Comparison of ENCODE assay signal across 17 cellular contexts in genomic region chr6:10382728-10383127, GRCh38. TPM values are rescaled to one million over a fixed set of nuclear protein-coding genes. Genes with fewer than 3 reads are reported as not detected.
DNase-seq lines count a peak whose midpoint lies in the region; ATAC-seq, FAIRE-seq and TF ChIP-seq lines count a peak whose summit lies in the region.
"Had no signal": no experiment of that assay in that cellular context is flagged by ENCODE, and none has a peak within 500 bp of the region (broad histone marks: within the 10 kb centered on the region; RNA-seq: fewer than 3 reads in every experiment).

No MANE protein-coding gene starts in this region.

- no peaks in the 10 kb centered on the region for H3K9me2 ChIP-seq in HCT116 (ENCODE audit: insufficient read depth)

- H4K20me1 ChIP-seq in HCT116 (ENCODE audit: insufficient read depth) (no peaks in the 10 kb centered on the region), H1 (replicated peaks in 1 of 2; ENCODE audit: control insufficient read depth in 1 of 2, insufficient read depth in 2 of 2, low read length in 2 of 2) (peaks cover 7 to 13% of the 10 kb centered on the region in 2 experiments)

- H3K4me2 ChIP-seq in HCT116 (ENCODE audit: low read length) (peak overlapping the region; percentile 88), H1 (ENCODE audit: insufficient read depth in 1 of 2, low read depth in 2 of 2, low read length in 2 of 2) (peak overlapping the region in 1 of 2 experiments; percentile 83; a peak in 3 of 4 replicates), neuronal stem cell (ENCODE audit: insufficient read depth, low read length, poor library complexity, severe bottlenecking) (peak overlapping the region; percentile 21)

- no peaks in the 10 kb centered on the region for H3K79me2 ChIP-seq in HCT116 (ENCODE audit: insufficient read depth, low read length)
- no peaks in the 10 kb centered on the region for H3K79me2 ChIP-seq in H1 (ENCODE audit: control insufficient read depth in 1 of 2, insufficient read depth in 2 of 2, low read length in 2 of 2)

- no peaks in the 10 kb centered on the region for H3K9me3 ChIP-seq in HCT116 (ENCODE audit: control insufficient read depth in 1 of 2, insufficient read depth in 1 of 2, low read depth in 1 of 2, low read length in 2 of 2)
- no peaks in the 10 kb centered on the region for H3K9me3 ChIP-seq in H1 (ENCODE audit: insufficient read depth in 2 of 2, low read depth in 1 of 2, low read length in 1 of 2)
- peaks cover 0 to 3% of the 10 kb centered on the region in 2 donors for H3K9me3 ChIP-seq in neuronal stem cell (replicated peaks in 1 of 2; ENCODE audit: control insufficient read depth in 2 of 2, insufficient read depth in 1 of 2, low read depth in 1 of 2, low read length in 2 of 2)
- H3K9me3 ChIP-seq in lower lobe of right lung, result no peaks in the 10 kb centered on the region
- H3K9me3 ChIP-seq: neutrophil, right atrium auricular region, SJCRH30 had no signal

- peak overlapping the region; percentile 10 for H3K27ac Mint-ChIP-seq in activated CD8-positive, alpha-beta memory T cell treated with anti-CD3 and anti-CD28 coated beads, Interleukin-2, amount 10 ng/mL, durations not matched to agents 7 days and 5 days
- H3K27ac Mint-ChIP-seq: immature natural killer cell had no signal

- intact Hi-C loops in HCT116 (cut with micrococcal nuclease), result no loop called here
- intact Hi-C loops in lower lobe of right lung (cut with DNase I), result no loop called here

- H3K23ac ChIP-seq in H1 (ENCODE audit: insufficient read length) (no peak overlapping the region), neuronal stem cell (ENCODE audit: low read depth, low read length, poor library complexity) (no peak overlapping the region)

- H2AFZ ChIP-seq in HCT116 (ENCODE audit: low read depth, low read length, poor library complexity, severe bottlenecking), result peak overlapping the region; percentile 95
- H2AFZ ChIP-seq in H1 (ENCODE audit: low read length), result no peak overlapping the region
- H2AFZ ChIP-seq in neuronal stem cell (ENCODE audit: low read length), result peak overlapping the region; percentile 53

- no peak for TF ChIP-seq EP300 in H1 (IDR thresholded peaks at IDR 0.05; ENCODE audit: borderline replicate concordance in 1 of 2, low read depth in 2 of 2, low read length in 2 of 2)

- no peaks in the 10 kb centered on the region for H3K36me3 ChIP-seq in HCT116 (ENCODE audit: control insufficient read depth in 1 of 2, insufficient read depth in 2 of 2, low read length in 2 of 2)
- peaks cover 0 to 4% (median 0%) of the 10 kb centered on the region in 4 experiments; a peak in 1 of 8 replicates for H3K36me3 ChIP-seq in H1 (ENCODE audit: control insufficient read depth in 2 of 4, insufficient read depth in 4 of 4, low read length in 3 of 4)
- no peaks in the 10 kb centered on the region for H3K36me3 ChIP-seq in neuronal stem cell (replicated peaks in 1 of 2; ENCODE audit: control insufficient read depth in 2 of 2, insufficient read depth in 2 of 2, low read length in 2 of 2)
- H3K36me3 ChIP-seq in lower lobe of right lung, result no peaks in the 10 kb centered on the region
- H3K36me3 ChIP-seq: gastroesophageal sphincter, neutrophil, right atrium auricular region, SJCRH30 had no signal

- H3K18ac ChIP-seq in H1 (ENCODE audit: extremely low read depth, low read length) (no peak overlapping the region), neuronal stem cell (ENCODE audit: low read length) (no peak overlapping the region)

- H3K36me3 Mint-ChIP-seq in activated CD8-positive, alpha-beta memory T cell treated with anti-CD3 and anti-CD28 coated beads, Interleukin-2, amount 10 ng/mL, durations not matched to agents 7 days and 5 days, result peaks cover 14% of the 10 kb centered on the region

- no peak overlapping the region for H2BK12ac ChIP-seq in H1 (ENCODE audit: low read depth, low read length)
- no peak overlapping the region for H2BK12ac ChIP-seq in neuronal stem cell (ENCODE audit: low read length)

- H2BK20ac ChIP-seq in H1 (ENCODE audit: low read length), result no peak overlapping the region

- H3K23me2 ChIP-seq in H1 (ENCODE audit: low read depth, low read length), result no peaks in the 10 kb centered on the region; the same call in 1 of the 2 replicates

- H3K4me3 Mint-ChIP-seq in activated CD8-positive, alpha-beta memory T cell treated with anti-CD3 and anti-CD28 coated beads, Interleukin-2, amount 10 ng/mL, durations not matched to agents 7 days and 5 days, result no peak overlapping the region

- BruUV-seq in HCT116 (replicated peaks; lab: Mats Ljungman, UMichigan), result no TSS peak

- H2BK120ac ChIP-seq in H1 (replicated peaks; ENCODE audit: low read depth, low read length) (no peak overlapping the region), neuronal stem cell (ENCODE audit: low read depth, low read length) (no peak overlapping the region)

- CTCF ChIA-PET in activated CD8-positive, alpha-beta memory T cell treated with anti-CD3 and anti-CD28 coated beads, Interleukin-2, amount 10 ng/mL, durations not matched to agents 7 days and 5 days (lab: Charles Lee), result no interaction called here
- CTCF ChIA-PET in HCT116 (lab: Charles Lee) (no interaction called here), H1 (lab: Charles Lee; ENCODE audit: partially characterized antibody) (interaction anchor here (0.6 to 17.2 kb wide), 9 partner anchors 11 to 732 kb away, joined by 3 to 365 read pairs (median 3); partner anchors contain the start of gene TFAP2A)

- H4K8ac ChIP-seq in H1 (ENCODE audit: extremely low read depth, insufficient read depth, low read length), result no peak overlapping the region
- H4K8ac ChIP-seq in neuronal stem cell (ENCODE audit: low read depth, low read length), result no peak overlapping the region

- H2AK5ac ChIP-seq in H1 (ENCODE audit: low read depth, low read length), result no peak overlapping the region
- no peak overlapping the region for H2AK5ac ChIP-seq in neuronal stem cell (ENCODE audit: low read depth, low read length)

- TF ChIP-seq POLR2A in HCT116 (IDR thresholded peaks at IDR 0.05; ENCODE audit: borderline replicate concordance, extremely low read depth, insufficient read depth, insufficient read length) (no peak), H1 (IDR thresholded peaks at IDR 0.05; ENCODE audit: control extremely low read depth in 1 of 2, low read depth in 2 of 2, low read length in 2 of 2) (no peak)

- H3K14ac ChIP-seq in H1 (ENCODE audit: insufficient read length) (no peak overlapping the region), neuronal stem cell (ENCODE audit: low read length) (no peak overlapping the region)

- TF ChIP-seq RAD21 in HCT116 (IDR thresholded peaks at IDR 0.05; ENCODE audit: low read depth) (no peak), H1 (IDR thresholded peaks at IDR 0.05 in 1 of 2, conservative IDR thresholded peaks at IDR 0.05 in 1 of 2; ENCODE audit: low read depth in 2 of 2, low read length in 2 of 2) (no peak)

- no peak overlapping the region for H4K91ac ChIP-seq in H1 (replicated peaks; ENCODE audit: insufficient read length, low read length)
- H4K91ac ChIP-seq in neuronal stem cell (ENCODE audit: low read depth, low read length, poor library complexity), result no peak overlapping the region

- no peak for ATAC-seq in activated CD8-positive, alpha-beta memory T cell treated with anti-CD3 and anti-CD28 coated beads, Interleukin-2, amount 10 ng/mL, durations not matched to agents 7 days and 5 days
- no peak for ATAC-seq in HCT116
- no peak for ATAC-seq in lower lobe of right lung

- DNase-seq in activated CD8-positive, alpha-beta memory T cell treated with anti-CD3 and anti-CD28 coated beads, Interleukin-2, amount 10 ng/mL, durations not matched to agents 7 days and 5 days, result no peak
- no peak for DNase-seq in activated CD8-positive, alpha-beta memory T cell treated with anti-CD3 and anti-CD28 coated beads, Interleukin-2, amount 50 U/mL, for 48 hours
- DNase-seq in HCT116 (ENCODE audit: low read depth, low spot score) (no peak), H1 (ENCODE audit: low read depth in 1 of 2, low spot score in 2 of 2) (no peak), neuronal stem cell (ENCODE audit: low spot score) (no peak), DMS153 (lab: John Stamatoyannopoulos, UW) (no peak), lower lobe of right lung (no peak)
- no peak for DNase-seq in stimulated activated CD4-positive, alpha-beta T cell treated with anti-CD3 and anti-CD28 coated beads, Interleukin-4, amount 100 ng/mL, for 4 hours
- DNase-seq: activated CD4-positive, alpha-beta T cell treated with anti-CD3 and anti-CD28 coated beads, Interleukin-2, amount 50 U/mL, for 48 hours; immature natural killer cell; NCI-H187; SJCRH30; substantia nigra had no signal

- H3K27me3 Mint-ChIP-seq in activated CD8-positive, alpha-beta memory T cell treated with anti-CD3 and anti-CD28 coated beads, Interleukin-2, amount 10 ng/mL, durations not matched to agents 7 days and 5 days, result peaks cover 74% of the 10 kb centered on the region

- RAD21 ChIA-PET in HCT116 (lab: Charles Lee; ENCODE audit: low non-redundant PET in 1 of 2, low total read pairs in 2 of 2, uncharacterized antibody in 2 of 2, unreplicated experiment in 2 of 2), result no interaction called here

- H3K9me3 Mint-ChIP-seq in activated CD8-positive, alpha-beta memory T cell treated with anti-CD3 and anti-CD28 coated beads, Interleukin-2, amount 10 ng/mL, durations not matched to agents 7 days and 5 days (ENCODE audit: low read depth), result no peaks in the 10 kb centered on the region

- TF ChIP-seq CTCF in HCT116 (IDR thresholded peaks at IDR 0.05 in 2 of 3, conservative IDR thresholded peaks at IDR 0.05 in 1 of 3; ENCODE audit: borderline replicate concordance in 1 of 3, insufficient read depth in 1 of 3, low read depth in 2 of 3, low read length in 2 of 3), result no peak
- TF ChIP-seq CTCF in H1 (IDR thresholded peaks at IDR 0.05; ENCODE audit: control extremely low read depth in 1 of 3, insufficient read depth in 1 of 3, low read depth in 1 of 3, low read length in 3 of 3), result no peak
- no peak for TF ChIP-seq CTCF in lower lobe of right lung (IDR thresholded peaks at IDR 0.05)

- H3K56ac ChIP-seq in H1 (replicated peaks; ENCODE audit: insufficient read length, low read depth, low read length), result no peak overlapping the region

- H3K27me3 ChIP-seq in HCT116 (ENCODE audit: insufficient read depth, low read length) (no peaks in the 10 kb centered on the region), H1 (replicated peaks in 1 of 4; ENCODE audit: control insufficient read depth in 3 of 4, extremely low read depth in 1 of 4, insufficient read depth in 3 of 4, low read length in 3 of 4) (peaks cover 68 to 84% (median 78%) of the 10 kb centered on the region in 4 experiments), neuronal stem cell (ENCODE audit: control insufficient read depth in 3 of 3, insufficient read depth in 3 of 3, low read depth in 1 of 3, low read length in 3 of 3) (peaks cover 28 to 79% (median 72%) of the 10 kb centered on the region in 3 experiments), lower lobe of right lung (ENCODE audit: low read depth) (peaks cover 84% of the 10 kb centered on the region)
- H3K27me3 ChIP-seq: SJCRH30 had no signal

- H3K9ac ChIP-seq in HCT116 (ENCODE audit: low read length) (no peak overlapping the region), H1 (replicated peaks in 1 of 4; ENCODE audit: extremely low read depth in 1 of 4, low read depth in 3 of 4, low read length in 3 of 4) (no peak overlapping the region), neuronal stem cell (ENCODE audit: low read depth, low read length, poor library complexity) (no peak overlapping the region)

- H3K79me1 ChIP-seq in H1 (ENCODE audit: low read depth, low read length) (no peaks in the 10 kb centered on the region), neuronal stem cell (ENCODE audit: low read depth, low read length) (no peaks in the 10 kb centered on the region)

- H3K4me1 Mint-ChIP-seq in activated CD8-positive, alpha-beta memory T cell treated with anti-CD3 and anti-CD28 coated beads, Interleukin-2, amount 10 ng/mL, durations not matched to agents 7 days and 5 days, result no peaks in the 10 kb centered on the region

- H2BK5ac ChIP-seq in H1 (ENCODE audit: low read depth, low read length) (no peak overlapping the region), neuronal stem cell (ENCODE audit: low read length) (no peak overlapping the region)

- H3K27ac ChIP-seq in HCT116 (ENCODE audit: low read depth, low read length) (no peak overlapping the region), H1 (ENCODE audit: low read depth, low read length) (no peak overlapping the region), neuronal stem cell (replicated peaks; ENCODE audit: low read length) (no peak overlapping the region), lower lobe of right lung (no peak overlapping the region)
- H3K27ac ChIP-seq: neutrophil, right atrium auricular region, SJCRH30 had no signal

- no peak overlapping the region for H4K5ac ChIP-seq in H1 (ENCODE audit: insufficient read length, low read depth, low read length)

- 7% methylated on average over 17 of the region's 17 CpGs; no CpG with 5 or more reads in 1 of the 2 experiments for WGBS in H1 (ENCODE audit: extremely low coverage in 1 of 2, insufficient coverage in 1 of 2, insufficient read length in 1 of 2, insufficient replicate concordance in 2 of 2, low coverage in 1 of 2, low lambda C conversion rate in 2 of 2, missing lambda C conversion rate in 1 of 2), 2 experiments
- no CpG with 5 or more reads among the region's 17 CpGs for WGBS in neuronal stem cell (ENCODE audit: extremely low coverage in 2 of 2, insufficient read length in 2 of 2, insufficient replicate concordance in 1 of 2), 2 donors

- H2BK15ac ChIP-seq in H1 (ENCODE audit: low read length), result no peak overlapping the region
- H2BK15ac ChIP-seq in neuronal stem cell (ENCODE audit: low read length), result no peak overlapping the region

- POLR2A ChIA-PET in HCT116 (lab: Charles Lee), result no interaction called here
- POLR2A ChIA-PET in H1 (lab: Charles Lee; ENCODE audit: partially characterized antibody), result interaction anchor here (0.6 to 1.5 kb wide), 2 partner anchors 32 to 1892 kb away, joined by 3 to 5 read pairs; partner anchors contain the start of gene TFAP2A

- peaks cover 7 to 15% of the 10 kb centered on the region in 2 experiments; a peak in 3 of 4 replicates for H3K4me1 ChIP-seq in HCT116 (ENCODE audit: control insufficient read depth in 1 of 2, insufficient read depth in 2 of 2, low read length in 2 of 2)
- peaks cover 8 to 39% (median 24%) of the 10 kb centered on the region in 4 experiments for H3K4me1 ChIP-seq in H1 (replicated peaks in 1 of 4; ENCODE audit: control insufficient read depth in 3 of 4, insufficient read depth in 4 of 4, low read length in 3 of 4)
- peaks cover 0 to 8% of the 10 kb centered on the region in 2 donors for H3K4me1 ChIP-seq in neuronal stem cell (ENCODE audit: control insufficient read depth in 2 of 2, insufficient read depth in 1 of 2, low read depth in 1 of 2, low read length in 2 of 2)
- peaks cover 21% of the 10 kb centered on the region for H3K4me1 ChIP-seq in lower lobe of right lung
- H3K4me1 ChIP-seq: SJCRH30 had no signal

- 0 out of 4 replicates have a peak overlapping the region, but pooled peaks of 1 of the 2 experiments have one; percentile 53 for H3K4me3 ChIP-seq in HCT116 (replicated peaks in 1 of 2; ENCODE audit: low read depth in 1 of 2, low read length in 2 of 2)
- peak overlapping the region in 1 of 4 experiments; percentile 38; a peak in 2 of 8 replicates for H3K4me3 ChIP-seq in H1 (ENCODE audit: extremely low read depth in 1 of 4, insufficient read depth in 2 of 4, low read depth in 3 of 4, low read length in 4 of 4)
- H3K4me3 ChIP-seq in neuronal stem cell (ENCODE audit: low read length in 2 of 2), result no peak overlapping the region
- no peak overlapping the region for H3K4me3 ChIP-seq in lower lobe of right lung
- H3K4me3 ChIP-seq: SJCRH30 had no signal

- H3K4ac ChIP-seq in H1 (replicated peaks; ENCODE audit: insufficient read length, low read depth, low read length), result no peak overlapping the region
- no peak overlapping the region for H3K4ac ChIP-seq in neuronal stem cell (ENCODE audit: low read length)

- no peak for FAIRE-seq in H1 (lab: Jason Lieb, UNC)

RNA-seq across cellular contexts. Expression of gene TFAP2A, which starts 32.1 kb away (rescaled TPM):
- under 1 TPM; 0.18 to 0.21 TPM for total RNA-seq in activated CD8-positive, alpha-beta memory T cell treated with anti-CD3 and anti-CD28 coated beads, Interleukin-2, amount 10 ng/mL, durations not matched to agents 7 days and 5 days
- total RNA-seq in HCT116 (2021; ENCODE audit: unreplicated experiment), result 24.3 TPM
- 17.3 and 17.4 TPM in 2 replicates for polyA plus RNA-seq in HCT116 (2012)
- 0.10 TPM in 1 of 2 replicates, not detected in the other for total RNA-seq in H1 (2021; fragmentation: NEBNext Ultra II Directional; extraction: Animal tissue kit (Norgen Biotek cat#: 25700))
- 0.23 and 0.24 TPM in 2 replicates for polyA plus RNA-seq in H1 (2011; rRNA removed)
- 0.12 TPM for polyA plus RNA-seq in H1 (2011; cell fraction: cytosol; rRNA removed)
- 0.24 TPM for polyA plus RNA-seq in H1 (2011; cell fraction: nucleus; rRNA removed)
- 0.25 to 0.49 TPM (median 0.33 TPM) in 4 replicates for polyA plus RNA-seq in H1 (2012, experiment 1 of 2)
- 0.30 TPM for polyA plus RNA-seq in H1 (2012, experiment 2 of 2)
- 0.08 TPM for polyA plus RNA-seq in H1 (2013, experiment 1 of 2)
- 0.07 TPM for polyA plus RNA-seq in H1 (2013, experiment 2 of 2)
- 0.41 TPM in 1 of 2 replicates, not detected in the other for polyA minus RNA-seq in H1 (2011; rRNA and poly(A)+ RNA removed)
- polyA minus RNA-seq in H1 (2011; cell fraction: cytosol; rRNA and poly(A)+ RNA removed), result 2.3 TPM
- 1.1 TPM for polyA minus RNA-seq in H1 (2011; cell fraction: nucleus; rRNA and poly(A)+ RNA removed)
- polyA plus RNA-seq in neuronal stem cell (2013, experiment 1 of 2), result 0.53 TPM
- 0.54 TPM for polyA plus RNA-seq in neuronal stem cell (2013, experiment 2 of 2)
- total RNA-seq in lower lobe of right lung, result 0.47 TPM
- total RNA-seq: lung microvascular endothelial cell had no signal
- polyA plus RNA-seq: immature natural killer cell had no signal

Comparison
In these comparisons a context has a peak if more than half of its experiments do, and no peak if none do; other contexts are left out.
1. RNA of gene TFAP2A, which starts 32.1 kb away (total RNA-seq): 24.3 TPM in HCT116 (single experiment); 0.47 TPM in lower lobe of right lung (single experiment), 0.18 to 0.21 TPM in activated CD8-positive, alpha-beta memory T cell treated with anti-CD3 and anti-CD28 coated beads, Interleukin-2, amount 10 ng/mL, durations not matched to agents 7 days and 5 days and 0.10 TPM in H1; every median in the first group is over 10 times any median in the second.